Comparison of ENCODE assay signal across 24 cellular contexts in genomic region chr2:229089806-229090205, GRCh38.
DNase-seq lines count a peak whose midpoint lies in the region; ATAC-seq and TF ChIP-seq lines count a peak whose summit lies in the region.
"Had no signal": no experiment of that assay in that cellular context is flagged by ENCODE, and none has a peak within 500 bp of the region (broad histone marks: within the 10 kb centered on the region; RNA-seq: fewer than 3 reads in every experiment).

No MANE protein-coding gene starts in this region.

- peaks cover 0 to 5% (median 0%) of the 10 kb centered on the region in 5 experiments for H3K9me3 Mint-ChIP-seq in brain
- H3K9me3 Mint-ChIP-seq: nephron progenitor cell had no signal

- no peaks in the 10 kb centered on the region for H3K4me1 ChIP-seq in foreskin keratinocyte
- H3K4me1 ChIP-seq: left lung had no signal

- TF ChIP-seq CTCF in brain (conservative IDR thresholded peaks at IDR 0.05) (no peak), GM20000 (IDR thresholded peaks at IDR 0.05; ENCODE audit: extremely low read depth, missing control alignments) (no peak), foreskin keratinocyte (conservative IDR thresholded peaks at IDR 0.05) (no peak)

- H3K36me3 Mint-ChIP-seq in brain: peaks cover 9% of the 10 kb centered on the region
- H3K36me3 Mint-ChIP-seq: activated CD8-positive, alpha-beta memory T cell treated with anti-CD3 and anti-CD28 coated beads, Interleukin-2, amount 10 ng/mL, durations not matched to agents 7 days and 5 days; activated naive CD4-positive, alpha-beta T cell treated with anti-CD3 and anti-CD28 coated beads, Interleukin-2, amount 50 U/mL, for 24 hours; CD8-positive, alpha-beta memory T cell had no signal

- H3K27ac Mint-ChIP-seq in brain: peak overlapping the region; percentile 56 to 95 (median 87)
- H3K27ac Mint-ChIP-seq: activated CD4-positive, alpha-beta T cell treated with anti-CD3 and anti-CD28 coated beads, Interleukin-2, amount 10 ng/mL, durations not matched to agents 7 days and 5 days; activated CD8-positive, alpha-beta memory T cell treated with anti-CD3 and anti-CD28 coated beads, Interleukin-2, amount 10 ng/mL, durations not matched to agents 7 days and 5 days; activated naive CD4-positive, alpha-beta T cell treated with anti-CD3 and anti-CD28 coated beads, Interleukin-2, amount 50 U/mL, for 24 hours; CD8-positive, alpha-beta memory T cell; nephron progenitor cell had no signal

- ATAC-seq in foreskin keratinocyte: no peak
- no peak for ATAC-seq in GM21723 (IDR thresholded peaks at IDR 0.05; ENCODE audit: unreplicated experiment)
- ATAC-seq: activated CD8-positive, alpha-beta memory T cell treated with anti-CD3 and anti-CD28 coated beads, Interleukin-2, amount 10 ng/mL, durations not matched to agents 7 days and 5 days; GM12878; K562; left lung had no signal

- DNase-seq in EH (ENCODE audit: low read depth): peak; percentile 8
- DNase-seq in NCI-H2107 (lab: John Stamatoyannopoulos, UW): peak; percentile 29
- peak; percentile 34 for DNase-seq in myocyte (ENCODE audit: low read depth)
- DNase-seq in GM20000 (ENCODE audit: low spot score): no peak
- DNase-seq in foreskin keratinocyte: no peak
- DNase-seq: activated CD4-positive, alpha-beta T cell treated with anti-CD3 and anti-CD28 coated beads, Interleukin-2, amount 10 ng/mL, durations not matched to agents 7 days and 5 days; activated CD8-positive, alpha-beta memory T cell treated with anti-CD3 and anti-CD28 coated beads, Interleukin-2, amount 10 ng/mL, durations not matched to agents 7 days and 5 days; CD8-positive, alpha-beta memory T cell; cerebellar nuclear complex; DMS79; effector CD8-positive, alpha-beta T cell; glutamatergic neuron; left lung; midbrain; MV-4-11; NCI-H446; nephron progenitor cell; stimulated activated CD4-positive, alpha-beta T cell treated with anti-CD3 and anti-CD28 coated beads, Interleukin-1b, Interleukin-23, amount 100 ng/mL, for 48 hours; WERI-Rb-1 had no signal

- H3K27me3 ChIP-seq in foreskin keratinocyte: no peaks in the 10 kb centered on the region
- H3K27me3 ChIP-seq: left lung had no signal

- peak overlapping the region in 2 of 5 experiments; percentile 46 to 62 for H3K4me3 Mint-ChIP-seq in brain
- H3K4me3 Mint-ChIP-seq: activated CD4-positive, alpha-beta T cell treated with anti-CD3 and anti-CD28 coated beads, Interleukin-2, amount 10 ng/mL, durations not matched to agents 7 days and 5 days; activated CD8-positive, alpha-beta memory T cell treated with anti-CD3 and anti-CD28 coated beads, Interleukin-2, amount 10 ng/mL, durations not matched to agents 7 days and 5 days; activated naive CD4-positive, alpha-beta T cell treated with anti-CD3 and anti-CD28 coated beads, Interleukin-2, amount 50 U/mL, for 24 hours; CD8-positive, alpha-beta memory T cell; nephron progenitor cell had no signal

- peaks cover 4% of the 10 kb centered on the region for H3K27me3 Mint-ChIP-seq in brain
- H3K27me3 Mint-ChIP-seq: activated CD4-positive, alpha-beta T cell treated with anti-CD3 and anti-CD28 coated beads, Interleukin-2, amount 10 ng/mL, durations not matched to agents 7 days and 5 days; activated CD8-positive, alpha-beta memory T cell treated with anti-CD3 and anti-CD28 coated beads, Interleukin-2, amount 10 ng/mL, durations not matched to agents 7 days and 5 days; activated naive CD4-positive, alpha-beta T cell treated with anti-CD3 and anti-CD28 coated beads, Interleukin-2, amount 50 U/mL, for 24 hours; CD8-positive, alpha-beta memory T cell had no signal

- H3K27ac ChIP-seq in foreskin keratinocyte: no peak overlapping the region
- H3K27ac ChIP-seq: left lung, WERI-Rb-1 had no signal

- H3K4me1 Mint-ChIP-seq in brain: peaks cover 62% of the 10 kb centered on the region
- H3K4me1 Mint-ChIP-seq: activated CD4-positive, alpha-beta T cell treated with anti-CD3 and anti-CD28 coated beads, Interleukin-2, amount 10 ng/mL, durations not matched to agents 7 days and 5 days; activated CD8-positive, alpha-beta memory T cell treated with anti-CD3 and anti-CD28 coated beads, Interleukin-2, amount 10 ng/mL, durations not matched to agents 7 days and 5 days; activated naive CD4-positive, alpha-beta T cell treated with anti-CD3 and anti-CD28 coated beads, Interleukin-2, amount 50 U/mL, for 24 hours; CD8-positive, alpha-beta memory T cell had no signal

Comparison
In these comparisons a context has a peak if more than half of its experiments do, and no peak if none do; other contexts are left out.
1. DNase-seq: peak in EH (single experiment), NCI-H2107 (single experiment) and myocyte (single experiment); none in GM20000 (single experiment) and foreskin keratinocyte (0 of 2).